Comparison of ENCODE assay signal across 6 cellular contexts in the genomic region with DNA sequence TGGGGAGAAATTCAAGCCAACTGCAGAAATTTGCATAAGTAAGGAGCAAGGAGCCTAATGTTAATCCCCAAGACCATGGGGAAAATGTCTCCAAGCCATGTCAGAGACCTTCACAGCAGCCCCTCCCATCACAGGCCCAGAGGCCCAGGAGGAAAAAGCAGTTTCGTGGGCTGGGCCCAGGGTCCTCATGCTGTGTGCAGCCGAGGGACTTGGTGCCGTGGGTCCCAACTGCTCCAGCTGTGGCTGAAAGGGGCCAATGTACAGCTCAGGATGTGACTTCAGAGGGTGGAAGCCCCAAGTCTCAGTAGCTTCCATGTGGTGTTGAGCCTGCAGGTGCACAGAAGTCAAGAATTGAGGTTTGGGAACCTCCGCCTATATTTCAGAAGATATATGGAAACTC. TPM values are rescaled to one million over a fixed set of nuclear protein-coding genes. Genes with fewer than 3 reads are reported as not detected.
"Had no signal": no experiment of that assay in that cellular context is flagged by ENCODE, and none has a peak within 500 bp of the region (broad histone marks: within the 10 kb centered on the region; RNA-seq: fewer than 3 reads in every experiment).

No MANE protein-coding gene starts in this region.

RNA-seq across cellular contexts. Expression of a gene that starts 23.8 kb away (rescaled TPM):
- total RNA-seq: endothelial cell of umbilical vein, epithelial cell of proximal tubule, fibroblast of villous mesenchyme, gastrocnemius medialis had no signal
- polyA plus RNA-seq: endothelial cell of umbilical vein, fibroblast of lung, foreskin keratinocyte had no signal
